Comparison of ENCODE assay signal across 36 cellular contexts in genomic region chr7:39372383-39372782, GRCh38.
"Had no signal": no experiment of that assay in that cellular context is flagged by ENCODE, and none has a peak within 500 bp of the region (broad histone marks: within the 10 kb centered on the region; RNA-seq: fewer than 3 reads in every experiment).

No MANE protein-coding gene starts in this region.

- H3K4me3 ChIP-seq: MG63 had no signal

- H3K27me3 ChIP-seq: MG63 had no signal

- DNase-seq: Karpas-422, Kasumi-1, MG63, MM.1S, MV-4-11, NCI-H1048, NCI-H1092, NCI-H1092 treated with DMSO at 0.1 percent for 48 hours, NCI-H1105, NCI-H1105 treated with DMSO at 0.1 percent for 48 hours, NCI-H1417, NCI-H1417 treated with DMSO at 0.1 percent for 48 hours, NCI-H1436, NCI-H1436 treated with DMSO at 0.1 percent for 48 hours, NCI-H146, NCI-H1694, NCI-H1694 treated with DMSO at 0.1 percent for 48 hours, NCI-H187, NCI-H187 treated with DMSO at 0.1 percent for 48 hours, NCI-H1930, NCI-H2029, NCI-H2029 treated with DMSO at 0.1 percent for 48 hours, NCI-H2081, NCI-H2081 treated with DMSO at 0.1 percent for 48 hours, NCI-H2107, NCI-H2171, NCI-H2171 treated with DMSO at 0.1 percent for 48 hours, NCI-H2227 treated with DMSO at 0.1 percent for 48 hours, NCI-H226, NCI-H345, NCI-H446, NCI-H446 treated with DMSO at 0.1 percent for 48 hours, NCI-H510A, NCI-H510A treated with DMSO at 0.1 percent for 48 hours, NCI-H524, NCI-H524 treated with DMSO at 0.1 percent for 48 hours had no signal

- H3K36me3 ChIP-seq: MG63 had no signal

- H3K9me3 ChIP-seq: MG63 had no signal
